ENCODE assay signal across 8 cellular contexts in genomic region chr3:152595975-152596832, GRCh38.
DNase-seq lines count a peak whose midpoint lies in the region; ATAC-seq and TF ChIP-seq lines count a peak whose summit lies in the region.

No MANE protein-coding gene starts in this region.

- H3K27me3 ChIP-seq in BLaER1 (no peaks in the 10 kb centered on the region), prostate gland (replicated peaks; ENCODE audit: insufficient read depth) (no peaks in the 10 kb centered on the region)

- intact Hi-C loops in prostate gland (cut with DNase I) = no loop called here

- H3K27ac ChIP-seq in BLaER1 = peak overlapping the region; percentile 44; the same call in 1 of the 2 replicates
- H3K27ac ChIP-seq in prostate gland = peak overlapping the region; percentile 10 to 25

- H4K20me1 ChIP-seq in BLaER1 = no peaks in the 10 kb centered on the region

- ATAC-seq in HG03175 (IDR thresholded peaks at IDR 0.05; ENCODE audit: unreplicated experiment) = peak; percentile 99

- H3K36me3 ChIP-seq in BLaER1 (no peaks in the 10 kb centered on the region), prostate gland (no peaks in the 10 kb centered on the region)

- TF ChIP-seq POLR2A in prostate gland (IDR thresholded peaks at IDR 0.05) = no peak

- peak overlapping the region; percentile 65 for H3K4me2 ChIP-seq in BLaER1

- TF ChIP-seq CTCF in fibroblast of pulmonary artery (IDR thresholded peaks at IDR 0.05; ENCODE audit: low read length, missing control alignments) (no peak), prostate gland (IDR thresholded peaks at IDR 0.05) (no peak)

- H3K4me3 ChIP-seq in BLaER1 (no peak overlapping the region), fibroblast of pulmonary artery (replicated peaks; ENCODE audit: low read depth, low read length) (peak overlapping the region; percentile 24), prostate gland (no peak overlapping the region)

- H3K4me1 ChIP-seq in BLaER1 = peaks cover 12% of the 10 kb centered on the region
- no peaks in the 10 kb centered on the region for H3K4me1 ChIP-seq in prostate gland (replicated peaks)

- no peak overlapping the region for H3K9ac ChIP-seq in BLaER1

- DNase-seq in GM19240 (ENCODE audit: insufficient read length, low spot score) (peak; percentile 54), SKM-1 treated with dmso at 0.1 percent for 144 hours (lab: John Stamatoyannopoulos, UW; ENCODE audit: unreplicated experiment) (peak; percentile 79), fibroblast of pulmonary artery (ENCODE audit: low read depth) (peak; percentile 87), prostate gland (ENCODE audit: low spot score) (no peak), cerebellar cortex (ENCODE audit: low spot score) (no peak), NCI-H2196 (lab: John Stamatoyannopoulos, UW; ENCODE audit: unreplicated experiment) (no peak)

- no peaks in the 10 kb centered on the region for H3K9me3 ChIP-seq in BLaER1
- no peaks in the 10 kb centered on the region for H3K9me3 ChIP-seq in prostate gland

- WGBS in prostate gland = 42% methylated on average over 4 of the region's 4 CpGs

Comparison
In these comparisons a context has a peak if more than half of its experiments do, and no peak if none do; other contexts are left out.
1. DNase-seq: peak in GM19240 (single experiment), SKM-1 treated with dmso at 0.1 percent for 144 hours (single experiment) and fibroblast of pulmonary artery (single experiment); none in prostate gland (single experiment), cerebellar cortex (single experiment) and NCI-H2196 (single experiment).